33 cellular contexts compared by ENCODE assay signal in the genomic region with DNA sequence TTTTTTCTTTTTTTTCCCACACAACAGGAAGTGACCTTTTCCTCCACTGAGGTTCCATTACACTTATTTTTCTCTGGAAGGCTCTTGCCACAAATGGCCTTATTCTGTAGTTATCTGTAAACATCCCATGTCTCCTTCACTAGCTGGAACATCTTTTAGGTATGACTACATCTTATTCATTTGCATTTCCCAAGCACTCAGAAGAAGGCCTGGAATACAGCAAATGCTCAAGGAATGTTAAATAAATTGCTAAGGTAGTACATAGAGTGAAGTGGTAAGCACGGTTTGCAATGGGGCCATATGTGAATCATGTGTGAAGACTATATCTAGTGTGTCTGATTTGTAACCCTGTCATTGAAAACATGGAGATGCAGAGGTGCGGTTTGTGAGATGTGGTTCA. TPM values are rescaled to one million over a fixed set of nuclear protein-coding genes. Genes with fewer than 3 reads are reported as not detected.
DNase-seq lines count a peak whose midpoint lies in the region; ATAC-seq and TF ChIP-seq lines count a peak whose summit lies in the region.
"Had no signal": no experiment of that assay in that cellular context is flagged by ENCODE, and none has a peak within 500 bp of the region (broad histone marks: within the 10 kb centered on the region; RNA-seq: fewer than 3 reads in every experiment).

No MANE protein-coding gene starts in this region.

- H3K79me2 ChIP-seq in mammary epithelial cell (ENCODE audit: insufficient read depth, low read length): no peaks in the 10 kb centered on the region

- no peak overlapping the region for H3K4me2 ChIP-seq in mammary epithelial cell (ENCODE audit: insufficient read depth, low read depth, low read length)
- H3K4me2 ChIP-seq: smooth muscle cell had no signal

- in situ Hi-C loops in mammary epithelial cell (cut with MboI; ENCODE audit: low sequenced_read_pairs in 2 of 2): no loop called here

- H3K4me3 ChIP-seq in mammary epithelial cell (replicated peaks in 1 of 3; ENCODE audit: insufficient read depth in 1 of 3, low read depth in 2 of 3, low read length in 3 of 3): no peak overlapping the region
- H3K4me3 ChIP-seq: heart right ventricle, left ventricle myocardium inferior, mucosa of descending colon, psoas muscle, smooth muscle cell, tibial artery had no signal

- no peak overlapping the region for H3K4me3 Mint-ChIP-seq in natural killer cell
- H3K4me3 Mint-ChIP-seq in activated T-cell treated with anti-CD3 and anti-CD28 coated beads, Interleukin-2, amount 50 U/mL, for 24 hours: no peak overlapping the region
- H3K4me3 Mint-ChIP-seq: activated CD4-positive, alpha-beta memory T cell treated with anti-CD3 and anti-CD28 coated beads for 36 hours; H9; stimulated activated naive CD8-positive, alpha-beta T cell treated with anti-CD3 and anti-CD28 coated beads, Interleukin-15, Interleukin-2, amounts not matched to agents 100 ng/mL and 50 ng/mL, for 24 hours; T-helper 17 cell had no signal

- DNase-seq in AG20443 (ENCODE audit: low spot score): peak; percentile 45
- peak; percentile 80 for DNase-seq in HS-5 (ENCODE audit: low read depth)
- DNase-seq in mammary epithelial cell: peak; percentile 51
- DNase-seq in iris pigment epithelial cell (ENCODE audit: low read depth): peak; percentile 90
- no peak for DNase-seq in natural killer cell
- DNase-seq in NCI-H1436 (lab: John Stamatoyannopoulos, UW): no peak
- DNase-seq in activated T-cell treated with anti-CD3 and anti-CD28 coated beads, Interleukin-2, amount 50 U/mL, for 24 hours: no peak
- DNase-seq: activated CD4-positive, alpha-beta memory T cell treated with anti-CD3 and anti-CD28 coated beads for 36 hours; activated gamma-delta T cell treated with Interleukin-2 at 50 U/mL for 16 hours; activated T-cell treated with anti-CD3 and anti-CD28 coated beads for 4 hours; AML-193; amniotic stem cell; DMS79; effector CD4-positive, alpha-beta T cell; H9; heart right ventricle; left ventricle myocardium inferior; MM.1S; mucosa of descending colon; NCI-H146; NCI-H2227 treated with DMSO at 0.1 percent for 48 hours; psoas muscle; SIG-M5; stimulated activated CD4-positive, alpha-beta T cell treated with anti-CD3 and anti-CD28 coated beads, Interleukin-2, amount 100 ng/mL, for 48 hours; T-helper 17 cell; tibial artery had no signal

- H3K9ac ChIP-seq in mammary epithelial cell (ENCODE audit: insufficient read depth, low read length): no peak overlapping the region

- no peaks in the 10 kb centered on the region for H3K27me3 ChIP-seq in mammary epithelial cell (ENCODE audit: insufficient read depth, low read length)
- H3K27me3 ChIP-seq: tibial artery had no signal

- H3K27me3 Mint-ChIP-seq in natural killer cell (ENCODE audit: low read depth in 2 of 2): peaks cover 20 to 35% of the 10 kb centered on the region in 2 donors
- peaks cover 19% of the 10 kb centered on the region for H3K27me3 Mint-ChIP-seq in activated T-cell treated with anti-CD3 and anti-CD28 coated beads, Interleukin-2, amount 50 U/mL, for 24 hours

- no peaks in the 10 kb centered on the region for H3K4me1 Mint-ChIP-seq in natural killer cell
- H3K4me1 Mint-ChIP-seq in activated T-cell treated with anti-CD3 and anti-CD28 coated beads, Interleukin-2, amount 50 U/mL, for 24 hours (ENCODE audit: low read depth): peaks cover 10% of the 10 kb centered on the region
- H3K4me1 Mint-ChIP-seq: H9, T-helper 17 cell had no signal

- dilution Hi-C loops in mammary epithelial cell (cut with HindIII; ENCODE audit: low sequenced_read_pairs): no loop called here

- no peak overlapping the region for H3K27ac Mint-ChIP-seq in natural killer cell
- H3K27ac Mint-ChIP-seq in activated T-cell treated with anti-CD3 and anti-CD28 coated beads, Interleukin-2, amount 50 U/mL, for 24 hours: no peak overlapping the region
- H3K27ac Mint-ChIP-seq: activated CD4-positive, alpha-beta memory T cell treated with anti-CD3 and anti-CD28 coated beads for 36 hours; H9; stimulated activated naive CD8-positive, alpha-beta T cell treated with anti-CD3 and anti-CD28 coated beads, Interleukin-15, Interleukin-2, amounts not matched to agents 100 ng/mL and 50 ng/mL, for 24 hours; T-helper 17 cell had no signal

- H3K9me3 Mint-ChIP-seq in natural killer cell: peaks cover 2% of the 10 kb centered on the region in 2 donors
- peaks cover 3% of the 10 kb centered on the region for H3K9me3 Mint-ChIP-seq in activated T-cell treated with anti-CD3 and anti-CD28 coated beads, Interleukin-2, amount 50 U/mL, for 24 hours

- no peaks in the 10 kb centered on the region for H3K36me3 Mint-ChIP-seq in natural killer cell
- H3K36me3 Mint-ChIP-seq in activated T-cell treated with anti-CD3 and anti-CD28 coated beads, Interleukin-2, amount 50 U/mL, for 24 hours (ENCODE audit: low read depth): no peaks in the 10 kb centered on the region
- H3K36me3 Mint-ChIP-seq: activated CD4-positive, alpha-beta memory T cell treated with anti-CD3 and anti-CD28 coated beads for 36 hours had no signal

- intact Hi-C loops in mammary epithelial cell (cut with micrococcal nuclease): no loop called here
- intact Hi-C loops in natural killer cell (cut with micrococcal nuclease): no loop called here

- ATAC-seq in HG03460 (IDR thresholded peaks at IDR 0.05; ENCODE audit: unreplicated experiment) (no peak), natural killer cell (no peak)
- ATAC-seq: esophagus mucosa, heart right ventricle, HepG2, mucosa of descending colon, psoas muscle, T-helper 17 cell had no signal

- no peak overlapping the region for H3K27ac ChIP-seq in mammary epithelial cell (ENCODE audit: insufficient read depth, low read depth, low read length)
- H3K27ac ChIP-seq: heart right ventricle, left ventricle myocardium inferior, psoas muscle, tibial artery, VCaP had no signal

- CTCF ChIA-PET in mammary epithelial cell (lab: Charles Lee; ENCODE audit: low non-redundant PET): no interaction called here

- H3K4me1 ChIP-seq in mammary epithelial cell (ENCODE audit: insufficient read depth, low read length): peaks cover 12% of the 10 kb centered on the region
- H3K4me1 ChIP-seq: heart right ventricle, left ventricle myocardium inferior, psoas muscle, tibial artery had no signal

- 78% methylated on average over 2 of the region's 2 CpGs for WGBS in mammary epithelial cell (ENCODE audit: low coverage, missing lambda C conversion rate)

- TF ChIP-seq CTCF in mammary epithelial cell (conservative IDR thresholded peaks at IDR 0.05 in 1 of 2, IDR thresholded peaks at IDR 0.05 in 1 of 2; ENCODE audit: extremely low read depth in 1 of 2, insufficient read depth in 1 of 2, low read depth in 1 of 2, low read length in 2 of 2): no peak
- TF ChIP-seq CTCF in natural killer cell (IDR thresholded peaks at IDR 0.05): no peak

- no peaks in the 10 kb centered on the region for H3K9me3 ChIP-seq in mammary epithelial cell (replicated peaks; ENCODE audit: insufficient read depth, low read length)
- H3K9me3 ChIP-seq: tibial artery had no signal

- no peaks in the 10 kb centered on the region for H4K20me1 ChIP-seq in mammary epithelial cell (ENCODE audit: insufficient read depth, low read length)

- peak overlapping the region; percentile 14 for H2AFZ ChIP-seq in mammary epithelial cell (ENCODE audit: low read depth, low read length)

- no peaks in the 10 kb centered on the region for H3K36me3 ChIP-seq in mammary epithelial cell (ENCODE audit: insufficient read depth, low read length)
- H3K36me3 ChIP-seq: heart right ventricle, left ventricle myocardium inferior, tibial artery had no signal

- BruUV-seq in mammary epithelial cell (replicated peaks; lab: Mats Ljungman, UMichigan): no TSS peak

RNA-seq across cellular contexts. Expression of gene GDPD4, which starts 33.6 kb away (rescaled TPM):
- not detected for total RNA-seq in mammary epithelial cell
- polyA plus RNA-seq in mammary epithelial cell: not detected
- not detected for polyA minus RNA-seq in mammary epithelial cell
- not detected for total RNA-seq in natural killer cell
- total RNA-seq: activated CD4-positive, alpha-beta memory T cell treated with anti-CD3 and anti-CD28 coated beads for 36 hours; cerebellum; esophagus mucosa; H9; heart right ventricle; HepG2; left ventricle myocardium inferior; psoas muscle; smooth muscle cell; T-helper 17 cell had no signal
- polyA plus RNA-seq: heart right ventricle, HepG2, psoas muscle, smooth muscle cell had no signal

Comparison
In these comparisons a context has a peak if more than half of its experiments do, and no peak if none do; other contexts are left out.
1. DNase-seq: peak in AG20443 (single experiment), HS-5 (single experiment), mammary epithelial cell (single experiment) and iris pigment epithelial cell (single experiment); none in natural killer cell (single experiment), NCI-H1436 (single experiment) and activated T-cell treated with anti-CD3 and anti-CD28 coated beads, Interleukin-2, amount 50 U/mL, for 24 hours (single experiment).